ENCODE assay signal across 1 cellular context in genomic region chr7:99629643-99630042, GRCh38.
TF ChIP-seq lines count a peak whose summit lies in the region.

No MANE protein-coding gene starts in this region.

TF ChIP-seq in GM23338, 12 proteins besides CTCF, POLR2A, EP300 and RAD21 (continued from another document):
- no peak for TF ChIP-seq ZNF462 (CRISPR knock-in tag; IDR thresholded peaks at IDR 0.05)
TF ChIP-seq in GM23338: peak in this region for 0.
